1 cellular context compared by ENCODE assay signal in genomic region chr1:83998205-83998598, GRCh38.
TF ChIP-seq lines count a peak whose summit lies in the region.

No MANE protein-coding gene starts in this region.

TF ChIP-seq in K562, 482 proteins besides CTCF, POLR2A, EP300 and RAD21 (continued from another document):
- TF ChIP-seq ZNF592 (IDR thresholded peaks at IDR 0.05): no peak
- TF ChIP-seq CREB1 (IDR thresholded peaks at IDR 0.05): no peak
- TF ChIP-seq CREB1 (CRISPR knock-in tag; IDR thresholded peaks at IDR 0.05): no peak
- TF ChIP-seq ZSCAN29 (IDR thresholded peaks at IDR 0.05): no peak
- no peak for TF ChIP-seq MTA2 (IDR thresholded peaks at IDR 0.05; ENCODE audit: low read depth)
- TF ChIP-seq ZBTB8A (IDR thresholded peaks at IDR 0.05; ENCODE audit: partially characterized antibody): no peak
- TF ChIP-seq GTF2A2 (tag; IDR thresholded peaks at IDR 0.05): no peak
- TF ChIP-seq TCF3 (CRISPR knock-in tag; IDR thresholded peaks at IDR 0.05): no peak
- TF ChIP-seq CCNT2 (IDR thresholded peaks at IDR 0.05; ENCODE audit: borderline replicate concordance, extremely low read depth, insufficient read length, low read depth, low read length): no peak
- TF ChIP-seq JUND (IDR thresholded peaks at IDR 0.05; ENCODE audit: borderline replicate concordance, low read depth, low read length): no peak
- TF ChIP-seq JUND (tag; IDR thresholded peaks at IDR 0.05; ENCODE audit: borderline replicate concordance, low read depth, low read length): no peak
- TF ChIP-seq KLF6 (CRISPR knock-in tag; IDR thresholded peaks at IDR 0.05; ENCODE audit: borderline replicate concordance): no peak
